ENCODE assay signal across 1 cellular context in the genomic region with DNA sequence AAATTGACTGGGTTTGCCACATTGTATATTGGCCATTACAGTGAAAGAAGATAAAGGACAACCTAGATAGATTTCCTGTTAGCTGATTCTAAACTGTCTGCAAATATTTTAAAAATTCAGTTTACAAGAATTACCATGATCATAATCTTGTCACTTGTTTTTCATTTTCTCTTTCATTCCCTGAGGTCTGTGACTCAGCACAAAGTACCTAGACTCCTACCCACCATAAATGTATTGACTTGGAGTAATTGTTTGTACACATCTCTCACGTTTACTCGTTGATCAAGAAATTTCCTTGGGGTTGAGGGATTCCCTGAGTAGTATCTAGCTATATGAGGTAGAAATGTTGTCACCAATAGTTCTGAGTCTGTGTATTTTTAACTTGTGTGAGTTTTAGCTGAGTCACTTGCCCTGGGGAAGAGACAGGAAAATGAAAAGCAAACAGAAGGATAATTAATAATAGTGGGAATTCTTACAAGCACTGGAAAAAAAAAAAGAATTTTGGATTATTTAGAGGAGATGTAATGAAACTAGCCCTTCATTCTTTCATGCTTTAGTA.
TF ChIP-seq lines count a peak whose summit lies in the region.

No MANE protein-coding gene starts in this region.

TF ChIP-seq in GM23338, 12 proteins besides CTCF, POLR2A, EP300 and RAD21:
- TF ChIP-seq STAT1 (IDR thresholded peaks at IDR 0.05; ENCODE audit: unreplicated experiment): no peak
- TF ChIP-seq, protein P1, sequence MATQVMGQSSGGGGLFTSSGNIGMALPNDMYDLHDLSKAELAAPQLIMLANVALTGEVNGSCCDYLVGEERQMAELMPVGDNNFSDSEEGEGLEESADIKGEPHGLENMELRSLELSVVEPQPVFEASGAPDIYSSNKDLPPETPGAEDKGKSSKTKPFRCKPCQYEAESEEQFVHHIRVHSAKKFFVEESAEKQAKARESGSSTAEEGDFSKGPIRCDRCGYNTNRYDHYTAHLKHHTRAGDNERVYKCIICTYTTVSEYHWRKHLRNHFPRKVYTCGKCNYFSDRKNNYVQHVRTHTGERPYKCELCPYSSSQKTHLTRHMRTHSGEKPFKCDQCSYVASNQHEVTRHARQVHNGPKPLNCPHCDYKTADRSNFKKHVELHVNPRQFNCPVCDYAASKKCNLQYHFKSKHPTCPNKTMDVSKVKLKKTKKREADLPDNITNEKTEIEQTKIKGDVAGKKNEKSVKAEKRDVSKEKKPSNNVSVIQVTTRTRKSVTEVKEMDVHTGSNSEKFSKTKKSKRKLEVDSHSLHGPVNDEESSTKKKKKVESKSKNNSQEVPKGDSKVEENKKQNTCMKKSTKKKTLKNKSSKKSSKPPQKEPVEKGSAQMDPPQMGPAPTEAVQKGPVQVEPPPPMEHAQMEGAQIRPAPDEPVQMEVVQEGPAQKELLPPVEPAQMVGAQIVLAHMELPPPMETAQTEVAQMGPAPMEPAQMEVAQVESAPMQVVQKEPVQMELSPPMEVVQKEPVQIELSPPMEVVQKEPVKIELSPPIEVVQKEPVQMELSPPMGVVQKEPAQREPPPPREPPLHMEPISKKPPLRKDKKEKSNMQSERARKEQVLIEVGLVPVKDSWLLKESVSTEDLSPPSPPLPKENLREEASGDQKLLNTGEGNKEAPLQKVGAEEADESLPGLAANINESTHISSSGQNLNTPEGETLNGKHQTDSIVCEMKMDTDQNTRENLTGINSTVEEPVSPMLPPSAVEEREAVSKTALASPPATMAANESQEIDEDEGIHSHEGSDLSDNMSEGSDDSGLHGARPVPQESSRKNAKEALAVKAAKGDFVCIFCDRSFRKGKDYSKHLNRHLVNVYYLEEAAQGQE (IDR thresholded peaks at IDR 0.05; ENCODE audit: unreplicated experiment): no peak
- TF ChIP-seq, protein P2, sequence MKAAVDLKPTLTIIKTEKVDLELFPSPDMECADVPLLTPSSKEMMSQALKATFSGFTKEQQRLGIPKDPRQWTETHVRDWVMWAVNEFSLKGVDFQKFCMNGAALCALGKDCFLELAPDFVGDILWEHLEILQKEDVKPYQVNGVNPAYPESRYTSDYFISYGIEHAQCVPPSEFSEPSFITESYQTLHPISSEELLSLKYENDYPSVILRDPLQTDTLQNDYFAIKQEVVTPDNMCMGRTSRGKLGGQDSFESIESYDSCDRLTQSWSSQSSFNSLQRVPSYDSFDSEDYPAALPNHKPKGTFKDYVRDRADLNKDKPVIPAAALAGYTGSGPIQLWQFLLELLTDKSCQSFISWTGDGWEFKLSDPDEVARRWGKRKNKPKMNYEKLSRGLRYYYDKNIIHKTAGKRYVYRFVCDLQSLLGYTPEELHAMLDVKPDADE (IDR thresholded peaks at IDR 0.05): no peak
- TF ChIP-seq CREB1 (CRISPR knock-in tag; IDR thresholded peaks at IDR 0.05; ENCODE audit: low read depth): no peak
- no peak for TF ChIP-seq ZNF114 (CRISPR knock-in tag; IDR thresholded peaks at IDR 0.05)
- TF ChIP-seq NANOG (IDR thresholded peaks at IDR 0.05; ENCODE audit: borderline replicate concordance): no peak
- TF ChIP-seq POLR2AphosphoS5 (IDR thresholded peaks at IDR 0.05; ENCODE audit: low read depth): no peak
- no peak for TF ChIP-seq EZH2phosphoT487 (IDR thresholded peaks at IDR 0.05; ENCODE audit: unreplicated experiment)
- TF ChIP-seq EZH2 (IDR thresholded peaks at IDR 0.05; ENCODE audit: low read depth, unreplicated experiment): no peak
- TF ChIP-seq, protein P3, sequence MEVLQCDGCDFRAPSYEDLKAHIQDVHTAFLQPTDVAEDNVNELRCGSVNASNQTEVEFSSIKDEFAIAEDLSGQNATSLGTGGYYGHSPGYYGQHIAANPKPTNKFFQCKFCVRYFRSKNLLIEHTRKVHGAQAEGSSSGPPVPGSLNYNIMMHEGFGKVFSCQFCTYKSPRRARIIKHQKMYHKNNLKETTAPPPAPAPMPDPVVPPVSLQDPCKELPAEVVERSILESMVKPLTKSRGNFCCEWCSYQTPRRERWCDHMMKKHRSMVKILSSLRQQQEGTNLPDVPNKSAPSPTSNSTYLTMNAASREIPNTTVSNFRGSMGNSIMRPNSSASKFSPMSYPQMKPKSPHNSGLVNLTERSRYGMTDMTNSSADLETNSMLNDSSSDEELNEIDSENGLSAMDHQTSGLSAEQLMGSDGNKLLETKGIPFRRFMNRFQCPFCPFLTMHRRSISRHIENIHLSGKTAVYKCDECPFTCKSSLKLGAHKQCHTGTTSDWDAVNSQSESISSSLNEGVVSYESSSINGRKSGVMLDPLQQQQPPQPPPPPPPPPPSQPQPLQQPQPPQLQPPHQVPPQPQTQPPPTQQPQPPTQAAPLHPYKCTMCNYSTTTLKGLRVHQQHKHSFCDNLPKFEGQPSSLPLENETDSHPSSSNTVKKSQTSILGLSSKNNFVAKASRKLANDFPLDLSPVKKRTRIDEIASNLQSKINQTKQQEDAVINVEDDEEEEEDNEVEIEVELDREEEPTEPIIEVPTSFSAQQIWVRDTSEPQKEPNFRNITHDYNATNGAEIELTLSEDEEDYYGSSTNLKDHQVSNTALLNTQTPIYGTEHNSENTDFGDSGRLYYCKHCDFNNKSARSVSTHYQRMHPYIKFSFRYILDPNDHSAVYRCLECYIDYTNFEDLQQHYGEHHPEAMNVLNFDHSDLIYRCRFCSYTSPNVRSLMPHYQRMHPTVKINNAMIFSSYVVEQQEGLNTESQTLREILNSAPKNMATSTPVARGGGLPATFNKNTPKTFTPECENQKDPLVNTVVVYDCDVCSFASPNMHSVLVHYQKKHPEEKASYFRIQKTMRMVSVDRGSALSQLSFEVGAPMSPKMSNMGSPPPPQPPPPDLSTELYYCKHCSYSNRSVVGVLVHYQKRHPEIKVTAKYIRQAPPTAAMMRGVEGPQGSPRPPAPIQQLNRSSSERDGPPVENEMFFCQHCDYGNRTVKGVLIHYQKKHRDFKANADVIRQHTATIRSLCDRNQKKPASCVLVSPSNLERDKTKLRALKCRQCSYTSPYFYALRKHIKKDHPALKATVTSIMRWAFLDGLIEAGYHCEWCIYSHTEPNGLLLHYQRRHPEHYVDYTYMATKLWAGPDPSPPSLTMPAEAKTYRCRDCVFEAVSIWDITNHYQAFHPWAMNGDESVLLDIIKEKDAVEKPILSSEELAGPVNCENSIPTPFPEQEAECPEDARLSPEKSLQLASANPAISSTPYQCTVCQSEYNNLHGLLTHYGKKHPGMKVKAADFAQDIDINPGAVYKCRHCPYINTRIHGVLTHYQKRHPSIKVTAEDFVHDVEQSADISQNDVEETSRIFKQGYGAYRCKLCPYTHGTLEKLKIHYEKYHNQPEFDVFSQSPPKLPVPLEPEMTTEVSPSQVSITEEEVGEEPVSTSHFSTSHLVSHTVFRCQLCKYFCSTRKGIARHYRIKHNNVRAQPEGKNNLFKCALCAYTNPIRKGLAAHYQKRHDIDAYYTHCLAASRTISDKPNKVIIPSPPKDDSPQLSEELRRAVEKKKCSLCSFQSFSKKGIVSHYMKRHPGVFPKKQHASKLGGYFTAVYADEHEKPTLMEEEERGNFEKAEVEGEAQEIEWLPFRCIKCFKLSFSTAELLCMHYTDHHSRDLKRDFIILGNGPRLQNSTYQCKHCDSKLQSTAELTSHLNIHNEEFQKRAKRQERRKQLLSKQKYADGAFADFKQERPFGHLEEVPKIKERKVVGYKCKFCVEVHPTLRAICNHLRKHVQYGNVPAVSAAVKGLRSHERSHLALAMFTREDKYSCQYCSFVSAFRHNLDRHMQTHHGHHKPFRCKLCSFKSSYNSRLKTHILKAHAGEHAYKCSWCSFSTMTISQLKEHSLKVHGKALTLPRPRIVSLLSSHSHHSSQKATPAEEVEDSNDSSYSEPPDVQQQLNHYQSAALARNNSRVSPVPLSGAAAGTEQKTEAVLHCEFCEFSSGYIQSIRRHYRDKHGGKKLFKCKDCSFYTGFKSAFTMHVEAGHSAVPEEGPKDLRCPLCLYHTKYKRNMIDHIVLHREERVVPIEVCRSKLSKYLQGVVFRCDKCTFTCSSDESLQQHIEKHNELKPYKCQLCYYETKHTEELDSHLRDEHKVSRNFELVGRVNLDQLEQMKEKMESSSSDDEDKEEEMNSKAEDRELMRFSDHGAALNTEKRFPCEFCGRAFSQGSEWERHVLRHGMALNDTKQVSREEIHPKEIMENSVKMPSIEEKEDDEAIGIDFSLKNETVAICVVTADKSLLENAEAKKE (CRISPR knock-in tag; IDR thresholded peaks at IDR 0.05): no peak
- TF ChIP-seq JUNB (IDR thresholded peaks at IDR 0.05; ENCODE audit: unreplicated experiment): no peak
- TF ChIP-seq ZNF331 (CRISPR knock-in tag; IDR thresholded peaks at IDR 0.05; ENCODE audit: low read depth): no peak
